Comparison of ENCODE assay signal across 8 cellular contexts in the genomic region with DNA sequence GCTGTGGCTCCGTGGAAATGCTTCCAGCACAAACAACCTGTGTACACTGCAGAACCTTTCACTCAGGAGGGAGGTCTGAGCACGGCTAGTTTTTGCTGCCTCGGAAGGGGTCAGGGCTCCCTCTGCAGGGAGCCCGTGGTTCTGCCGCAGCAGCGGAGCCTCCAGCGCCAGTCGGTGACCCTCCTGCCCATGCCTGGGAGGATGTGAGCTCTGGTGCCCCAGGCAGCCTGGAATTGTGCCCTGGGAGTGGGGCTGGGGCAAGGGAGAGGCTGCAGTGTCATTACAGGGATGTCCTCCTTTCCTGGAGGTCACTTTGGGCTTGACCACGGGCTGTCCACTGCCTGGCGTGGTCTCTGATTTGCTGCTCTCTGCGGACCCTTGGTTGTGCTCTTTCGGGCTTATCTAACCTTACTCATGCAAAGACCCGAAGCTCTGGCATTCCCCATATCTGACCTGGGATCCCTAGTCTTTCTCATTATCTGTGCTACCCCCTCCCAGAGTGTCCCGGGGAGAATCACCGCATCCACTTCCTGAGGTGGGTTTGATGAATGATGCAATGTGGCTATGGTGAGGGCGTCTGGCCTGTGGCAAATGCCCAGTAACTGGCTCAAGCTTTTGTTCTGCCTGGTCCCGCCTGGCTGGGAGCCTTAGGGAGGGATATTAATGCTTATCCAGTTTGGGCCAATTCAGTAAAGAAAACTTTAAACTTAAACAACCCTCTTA. TPM values are rescaled to one million over a fixed set of nuclear protein-coding genes. Genes with fewer than 3 reads are reported as not detected.
DNase-seq lines count a peak whose midpoint lies in the region; ATAC-seq lines count a peak whose summit lies in the region.

No MANE protein-coding gene starts in this region.

- intact Hi-C loops in left colon (cut with DNase I, micrococcal nuclease) = loop anchor here (10.0 kb wide), 1 partner anchor 60 kb away; a partner anchor contains a TSS

- peak overlapping the region; percentile 85 for H3K27ac Mint-ChIP-seq in central memory CD8-positive, alpha-beta T cell (ENCODE audit: low read depth)

- DNase-seq in NCI-H1436 (lab: John Stamatoyannopoulos, UW) (peak; percentile 61), NCI-H1436 treated with DMSO at 0.1 percent for 48 hours (lab: John Stamatoyannopoulos, UW) (no peak), NCI-H2227 (lab: John Stamatoyannopoulos, UW; ENCODE audit: unreplicated experiment) (peak; percentile 41), left colon (peak; percentile 45 to 70)
- DNase-seq in activated CD4-positive, alpha-beta T cell treated with anti-CD3 and anti-CD28 coated beads for 1 hour = peak; percentile 74
- DNase-seq in central memory CD8-positive, alpha-beta T cell (ENCODE audit: low spot score in 2 of 2) = peak; percentile 58 to 67
- peak; percentile 71 to 73 for DNase-seq in stimulated activated CD4-positive, alpha-beta T cell treated with anti-CD3 and anti-CD28 coated beads, Interleukin-4, amount 100 ng/mL, for 48 hours (ENCODE audit: low read depth in 2 of 2)

- H3K4me1 Mint-ChIP-seq in central memory CD8-positive, alpha-beta T cell = peaks cover 77% of the 10 kb centered on the region

- peaks cover 11% of the 10 kb centered on the region for H3K36me3 Mint-ChIP-seq in central memory CD8-positive, alpha-beta T cell (ENCODE audit: insufficient read depth)

- H3K4me3 Mint-ChIP-seq in central memory CD8-positive, alpha-beta T cell = peak overlapping the region; percentile 61

- no peaks in the 10 kb centered on the region for H3K9me3 Mint-ChIP-seq in central memory CD8-positive, alpha-beta T cell

- H3K27me3 Mint-ChIP-seq in central memory CD8-positive, alpha-beta T cell = no peaks in the 10 kb centered on the region

- peak; percentile 45 for ATAC-seq in HG02852 (IDR thresholded peaks at IDR 0.05; ENCODE audit: unreplicated experiment)
- peak; percentile 41 for ATAC-seq in central memory CD8-positive, alpha-beta T cell (replicated peaks; ENCODE audit: extremely low read depth, poor library complexity, severe bottlenecking)
- ATAC-seq in left colon = peak; percentile 91

RNA-seq across cellular contexts. Expression of a gene that starts 59.5 kb away (rescaled TPM):
- 1 to 10 TPM; 2.2 to 2.8 TPM for total RNA-seq in left colon

Comparison
In these comparisons a context has a peak if more than half of its experiments do, and no peak if none do; other contexts are left out.
1. ATAC-seq: peak in every context shown above with its lines; median percentile 91 in left colon; 45 in HG02852; 41 in central memory CD8-positive, alpha-beta T cell.